19 cellular contexts compared by ENCODE assay signal in genomic region chr6:105495515-105495914, GRCh38.
DNase-seq lines count a peak whose midpoint lies in the region; ATAC-seq, FAIRE-seq and TF ChIP-seq lines count a peak whose summit lies in the region.
"Had no signal": no experiment of that assay in that cellular context is flagged by ENCODE, and none has a peak within 500 bp of the region (broad histone marks: within the 10 kb centered on the region; RNA-seq: fewer than 3 reads in every experiment).

No MANE protein-coding gene starts in this region.

- H2AFZ ChIP-seq in GM12878 (ENCODE audit: control insufficient read depth, low read depth, low read length), result peak overlapping the region; percentile 61; the same call in 1 of the 2 replicates

- SMC1A ChIA-PET in GM12878 (lab: Charles Lee; ENCODE audit: uncharacterized antibody, unreplicated experiment), result interaction anchor here (0.6 to 6.5 kb wide), 18 partner anchors 7 to 728 kb away, joined by 3 to 115 read pairs (median 5); no protein-coding TSS in a partner anchor

- intact Hi-C loops in GM12878 (cut with micrococcal nuclease; ENCODE audit: unreplicated experiment), result no loop called here

- 9% methylated on average over 6 of the region's 6 CpGs for WGBS in GM12878 (ENCODE audit: insufficient coverage, insufficient replicate concordance, low lambda C conversion rate, missing lambda C conversion rate)

- no peaks in the 10 kb centered on the region for H3K36me3 ChIP-seq in GM12878 (ENCODE audit: control insufficient read depth in 2 of 2, insufficient read depth in 2 of 2, low read length in 1 of 2)
- H3K36me3 ChIP-seq in CD8-positive, alpha-beta memory T cell (ENCODE audit: insufficient read depth, low read length), result no peaks in the 10 kb centered on the region
- H3K36me3 ChIP-seq: cardiac muscle cell, thyroid gland had no signal

- no peak for TF ChIP-seq CTCF in GM20000 (IDR thresholded peaks at IDR 0.05; ENCODE audit: extremely low read depth, missing control alignments)
- no peak for TF ChIP-seq CTCF in GM12878 (IDR thresholded peaks at IDR 0.05 in 2 of 3, conservative IDR thresholded peaks at IDR 0.05 in 1 of 3; ENCODE audit: control insufficient read depth in 2 of 3, extremely low read depth in 1 of 3, insufficient read depth in 1 of 3, low read depth in 3 of 3, low read length in 3 of 3)

- no peaks in the 10 kb centered on the region for H3K36me3 Mint-ChIP-seq in CD8-positive, alpha-beta memory T cell
- H3K36me3 Mint-ChIP-seq: naive B cell had no signal

- peak overlapping the region; percentile 33; the same call in 1 of the 2 replicates for H3K27ac ChIP-seq in GM12878 (ENCODE audit: control insufficient read depth, insufficient read depth)
- H3K27ac ChIP-seq in CD8-positive, alpha-beta memory T cell (ENCODE audit: low read depth, low read length), result no peak overlapping the region
- H3K27ac ChIP-seq: cardiac muscle cell, thyroid gland, VCaP had no signal

- TF ChIP-seq RAD21 in GM12878 (IDR thresholded peaks at IDR 0.05; ENCODE audit: insufficient read depth, low read depth, low read length), result no peak

- peaks cover 39% of the 10 kb centered on the region for H3K4me1 ChIP-seq in GM12878 (ENCODE audit: control insufficient read depth, insufficient read depth, low read length)
- no peaks in the 10 kb centered on the region for H3K4me1 ChIP-seq in CD8-positive, alpha-beta memory T cell (ENCODE audit: insufficient read depth, low read length)

- TF ChIP-seq EP300 in GM12878 (IDR thresholded peaks at IDR 0.05; ENCODE audit: borderline replicate concordance in 1 of 2, control insufficient read depth in 1 of 2, low read depth in 2 of 2, low read length in 2 of 2), result peak; percentile 57 to 82; a peak in 3 of 4 replicates

- H3K27me3 ChIP-seq in GM12878 (replicated peaks in 1 of 2; ENCODE audit: control insufficient read depth in 2 of 2, insufficient read depth in 2 of 2, low read length in 1 of 2), result no peaks in the 10 kb centered on the region
- H3K27me3 ChIP-seq in CD8-positive, alpha-beta memory T cell (ENCODE audit: insufficient read depth, low read length, poor library complexity, severe bottlenecking), result no peaks in the 10 kb centered on the region
- H3K27me3 ChIP-seq: cardiac muscle cell, thyroid gland had no signal

- TF ChIP-seq POLR2A in GM12878 (IDR thresholded peaks at IDR 0.05; ENCODE audit: low read depth, low read length), result no peak

- H3K4me2 ChIP-seq in GM12878 (ENCODE audit: control insufficient read depth, insufficient read depth), result peak overlapping the region; percentile 67
- H3K4me2 ChIP-seq: smooth muscle cell had no signal

- FAIRE-seq in GM12878 (lab: Jason Lieb, UNC), result no peak

- CTCF ChIA-PET in GM12878 (lab: Yijun Ruan, JAX), result interaction anchor here (0.5 to 6.2 kb wide), 7 partner anchors 11 to 586 kb away, joined by 3 to 28 read pairs (median 3); no protein-coding TSS in a partner anchor
- CTCF ChIA-PET in CD8-positive, alpha-beta memory T cell (lab: Charles Lee), result no interaction called here

- no peak overlapping the region for H3K4me3 Mint-ChIP-seq in CD8-positive, alpha-beta memory T cell
- H3K4me3 Mint-ChIP-seq: activated naive CD8-positive, alpha-beta T cell treated with anti-CD3 and anti-CD28 coated beads, Interleukin-2, amount 50 U/mL, for 24 hours; activated T-helper 1 cell treated with anti-CD3 and anti-CD28 coated beads, Interleukin-12 subunit alpha, Interleukin-12 subunit beta, Interleukin-2, Interleukin-4 antibody, amounts not matched to agents 30 ng/mL and 10 ng/mL and 1 ng/mL, durations not matched to agents 14 hours and 24 hours and 36 hours; naive B cell had no signal

- in situ Hi-C loops in GM12878 (cut with MboI), result no loop called here

- H3K9me3 Mint-ChIP-seq in CD8-positive, alpha-beta memory T cell, result no peaks in the 10 kb centered on the region
- H3K9me3 Mint-ChIP-seq: activated naive CD8-positive, alpha-beta T cell treated with anti-CD3 and anti-CD28 coated beads, Interleukin-2, amount 50 U/mL, for 24 hours; naive B cell had no signal

- no TSS peak for BruUV-seq in GM12878 (replicated peaks; lab: Mats Ljungman, UMichigan)

- peaks cover 0 to 8% (median 3%) of the 10 kb centered on the region in 3 donors for H3K4me1 Mint-ChIP-seq in CD8-positive, alpha-beta memory T cell
- H3K4me1 Mint-ChIP-seq: naive B cell had no signal

- RAD21 ChIA-PET in GM12878 (lab: Charles Lee; ENCODE audit: unreplicated experiment), result interaction anchor here (0.8 to 6.4 kb wide), 8 partner anchors 13 to 728 kb away, joined by 3 to 48 read pairs (median 6); no protein-coding TSS in a partner anchor

- H4K20me1 ChIP-seq in GM12878 (ENCODE audit: control insufficient read depth, insufficient read depth), result no peaks in the 10 kb centered on the region

- no peak overlapping the region for H3K4me3 ChIP-seq in GM12878
- no peak overlapping the region for H3K4me3 ChIP-seq in CD8-positive, alpha-beta memory T cell (ENCODE audit: low read length)
- H3K4me3 ChIP-seq: cardiac muscle cell, smooth muscle cell, thyroid gland had no signal

- no peaks in the 10 kb centered on the region for H3K27me3 Mint-ChIP-seq in CD8-positive, alpha-beta memory T cell
- H3K27me3 Mint-ChIP-seq: activated naive CD8-positive, alpha-beta T cell treated with anti-CD3 and anti-CD28 coated beads, Interleukin-2, amount 50 U/mL, for 24 hours; naive B cell had no signal

- ATAC-seq in GM18517 (IDR thresholded peaks at IDR 0.05; ENCODE audit: unreplicated experiment) (peak; percentile 44), HG02870 (IDR thresholded peaks at IDR 0.05; ENCODE audit: unreplicated experiment) (peak; percentile 48), GM12878 (peak; percentile 86), HG03097 (IDR thresholded peaks at IDR 0.05; ENCODE audit: low FRiP score, unreplicated experiment) (no peak)
- ATAC-seq: activated naive CD8-positive, alpha-beta T cell treated with anti-CD3 and anti-CD28 coated beads, Interleukin-2, amount 50 U/mL, for 24 hours had no signal

- POLR2A ChIA-PET in GM12878 (lab: Charles Lee), result interaction anchor here (0.6 to 1.9 kb wide), 3 partner anchors 9 to 153 kb away, joined by 3 to 5 read pairs (median 3); no protein-coding TSS in a partner anchor
- POLR2A ChIA-PET in CD8-positive, alpha-beta memory T cell (lab: Charles Lee), result no interaction called here

- H3K79me2 ChIP-seq in GM12878 (ENCODE audit: control insufficient read depth, insufficient read depth, low read length), result no peaks in the 10 kb centered on the region

- DNase-seq in GM20000 (ENCODE audit: low spot score) (peak; percentile 49), GM12878 (ENCODE audit: low read depth, low spot score) (no peak), OCI-M2 (lab: John Stamatoyannopoulos, UW; ENCODE audit: unreplicated experiment) (no peak), amygdala (lab: John Stamatoyannopoulos, UW) (no peak)
- no peak for DNase-seq in CD8-positive, alpha-beta memory T cell
- DNase-seq: activated naive CD8-positive, alpha-beta T cell treated with anti-CD3 and anti-CD28 coated beads, Interleukin-2, amount 50 U/mL, for 24 hours; COR-L47; head of caudate nucleus; naive B cell; NCI-H2227 treated with DMSO at 0.1 percent for 48 hours; T-helper 1 cell; thyroid gland had no signal

- H3K9me3 ChIP-seq in GM12878 (replicated peaks; ENCODE audit: control insufficient read depth, insufficient read depth, low read length), result no peaks in the 10 kb centered on the region; the same call in 2 of the 3 replicates
- H3K9me3 ChIP-seq in CD8-positive, alpha-beta memory T cell (ENCODE audit: low read length), result no peaks in the 10 kb centered on the region
- H3K9me3 ChIP-seq: thyroid gland had no signal

- no peak overlapping the region for H3K27ac Mint-ChIP-seq in CD8-positive, alpha-beta memory T cell
- H3K27ac Mint-ChIP-seq: activated naive CD8-positive, alpha-beta T cell treated with anti-CD3 and anti-CD28 coated beads, Interleukin-2, amount 50 U/mL, for 24 hours; activated T-helper 1 cell treated with anti-CD3 and anti-CD28 coated beads, Interleukin-12 subunit alpha, Interleukin-12 subunit beta, Interleukin-2, Interleukin-4 antibody, amounts not matched to agents 30 ng/mL and 10 ng/mL and 1 ng/mL, durations not matched to agents 14 hours and 24 hours and 36 hours; naive B cell had no signal

- H3K9ac ChIP-seq in GM12878 (ENCODE audit: control insufficient read depth, insufficient read depth, low read length), result no peak overlapping the region

TF ChIP-seq in GM12878, 131 proteins besides CTCF, POLR2A, EP300 and RAD21 (continues in another document):
- no peak; the same call in 1 of the 2 replicates for TF ChIP-seq MAX (IDR thresholded peaks at IDR 0.05; ENCODE audit: low read depth, low read length)
- TF ChIP-seq HSF1 (IDR thresholded peaks at IDR 0.05; ENCODE audit: low read depth, low read length), result no peak
- TF ChIP-seq USF1 (IDR thresholded peaks at IDR 0.05; ENCODE audit: borderline replicate concordance, extremely low read length, insufficient read depth, low read depth, low read length), result no peak
- no peak for TF ChIP-seq NFYA (IDR thresholded peaks at IDR 0.05; ENCODE audit: borderline replicate concordance, low read depth, low read length)
- peak; percentile 72; the same call in 1 of the 2 replicates for TF ChIP-seq MTA2 (IDR thresholded peaks at IDR 0.05; ENCODE audit: low read depth)
- TF ChIP-seq FOXM1 (IDR thresholded peaks at IDR 0.05; ENCODE audit: low read depth, low read length), result 0 out of 2 replicates have a peak, but pooled peaks have one; percentile 34
- 0 out of 2 replicates have a peak, but pooled peaks have one; percentile 25 for TF ChIP-seq TBL1XR1 (IDR thresholded peaks at IDR 0.05; ENCODE audit: low read depth, low read length)
- no peak for TF ChIP-seq EGR1 (IDR thresholded peaks at IDR 0.05; ENCODE audit: borderline replicate concordance in 1 of 2, low read depth in 2 of 2, low read length in 2 of 2)
